ENCODE assay signal across 11 cellular contexts in genomic region chr15:74780523-74780982, GRCh38. TPM values are rescaled to one million over a fixed set of nuclear protein-coding genes. Genes with fewer than 3 reads are reported as not detected.
A peak's percentile ranks its signal among the peaks of the same experiment; 100 is the strongest.
DNase-seq lines count a peak whose midpoint lies in the region; ATAC-seq, FAIRE-seq and TF ChIP-seq lines count a peak whose summit lies in the region.
"Had no signal": no experiment of that assay in that cellular context is flagged by ENCODE, and none has a peak within 500 bp of the region (broad histone marks: within the 10 kb centered on the region; RNA-seq: fewer than 3 reads in every experiment).

No MANE protein-coding gene starts in this region.

- intact Hi-C loops in A673 (cut with micrococcal nuclease; ENCODE audit: unreplicated experiment): no loop called here

- no peak for TF ChIP-seq POLR2A in GM12891 (IDR thresholded peaks at IDR 0.05; ENCODE audit: low read depth, low read length)

- peaks cover 48% of the 10 kb centered on the region for H3K4me1 Mint-ChIP-seq in activated T-helper 17 cell treated with anti-CD3 and anti-CD28 coated beads, Interleukin-2, amount 50 U/mL, for 72 hours
- peaks cover 50% of the 10 kb centered on the region for H3K4me1 Mint-ChIP-seq in mesothelial cell of epicardium

- TF ChIP-seq CTCF in A673 (conservative IDR thresholded peaks at IDR 0.05; ENCODE audit: low read depth, low read length): no peak
- no peak for TF ChIP-seq CTCF in mesothelial cell of epicardium (IDR thresholded peaks at IDR 0.05; ENCODE audit: unreplicated experiment)
- TF ChIP-seq CTCF in GM13977 (IDR thresholded peaks at IDR 0.05; ENCODE audit: extremely low read depth, insufficient read depth, missing control alignments): no peak

- in situ Hi-C loops in GM13977 (cut with MboI; ENCODE audit: low pct_unique_long_range_greater_than_20kb, low sequenced_read_pairs, unreplicated experiment): no loop called here

- no peak for DNase-seq in A673 (ENCODE audit: low spot score)
- no peak for DNase-seq in GM12891 (ENCODE audit: insufficient read length, low spot score)
- DNase-seq in mesothelial cell of epicardium (ENCODE audit: low spot score in 2 of 2, unreplicated experiment in 2 of 2): no peak
- no peak for DNase-seq in GM13977 (ENCODE audit: low spot score)
- no peak for DNase-seq in HT-29 (ENCODE audit: low spot score)
- DNase-seq: heart left ventricle, ovary, PC-9 had no signal

- H3K27ac ChIP-seq in A673 (ENCODE audit: low read depth, low read length, poor library complexity, severe bottlenecking): peak overlapping the region; percentile 78
- H3K27ac ChIP-seq: ovary, PC-9 had no signal

- H3K36me3 Mint-ChIP-seq in activated T-helper 17 cell treated with anti-CD3 and anti-CD28 coated beads, Interleukin-2, amount 50 U/mL, for 72 hours (ENCODE audit: low read depth): peaks cover 37% of the 10 kb centered on the region
- H3K36me3 Mint-ChIP-seq in mesothelial cell of epicardium: no peaks in the 10 kb centered on the region

- H3K9me3 ChIP-seq in A673 (ENCODE audit: low read depth, low read length, poor library complexity, severe bottlenecking): no peaks in the 10 kb centered on the region
- H3K9me3 ChIP-seq: heart left ventricle, ovary had no signal

- H3K9me3 Mint-ChIP-seq in activated T-helper 17 cell treated with anti-CD3 and anti-CD28 coated beads, Interleukin-2, amount 50 U/mL, for 72 hours: no peaks in the 10 kb centered on the region
- H3K9me3 Mint-ChIP-seq in mesothelial cell of epicardium: no peaks in the 10 kb centered on the region

- H3K27ac Mint-ChIP-seq in activated T-helper 17 cell treated with anti-CD3 and anti-CD28 coated beads, Interleukin-2, amount 50 U/mL, for 72 hours: peak overlapping the region; percentile 99
- no peak overlapping the region for H3K27ac Mint-ChIP-seq in mesothelial cell of epicardium

- ATAC-seq in activated T-helper 17 cell treated with anti-CD3 and anti-CD28 coated beads, Interleukin-2, amount 50 U/mL, for 72 hours (replicated peaks): no peak
- ATAC-seq in HG03159 (IDR thresholded peaks at IDR 0.05; ENCODE audit: unreplicated experiment) (no peak), HG02623 (IDR thresholded peaks at IDR 0.05; ENCODE audit: unreplicated experiment) (no peak)
- ATAC-seq: heart left ventricle had no signal

- POLR2A ChIA-PET in A673 (lab: Charles Lee; ENCODE audit: low non-redundant PET): interaction anchor here (0.7 kb wide), 1 partner anchor 114 kb away, joined by 3 read pairs; no protein-coding TSS in a partner anchor

- peak; percentile 67 for FAIRE-seq in GM12891 (lab: Jason Lieb, UNC)

- peaks cover 58% of the 10 kb centered on the region for H3K4me1 ChIP-seq in A673 (ENCODE audit: insufficient read depth, low read length, poor library complexity, severe bottlenecking)

- no peak overlapping the region for H3K4me3 ChIP-seq in A673 (ENCODE audit: low read depth, low read length, poor library complexity, severe bottlenecking)
- H3K4me3 ChIP-seq: PC-9 had no signal

- H3K27me3 ChIP-seq in A673 (replicated peaks; ENCODE audit: insufficient read depth, low read depth, low read length, poor library complexity): no peaks in the 10 kb centered on the region
- H3K27me3 ChIP-seq: heart left ventricle, ovary had no signal

- H3K36me3 ChIP-seq in A673 (ENCODE audit: insufficient read depth, low read length, poor library complexity, severe bottlenecking): no peaks in the 10 kb centered on the region
- H3K36me3 ChIP-seq: ovary had no signal

- no TSS peak for BruUV-seq in A673 (replicated peaks; lab: Mats Ljungman, UMichigan)

- H3K4me3 Mint-ChIP-seq in activated T-helper 17 cell treated with anti-CD3 and anti-CD28 coated beads, Interleukin-2, amount 50 U/mL, for 72 hours: peak overlapping the region; percentile 82
- peak overlapping the region; percentile 76 for H3K4me3 Mint-ChIP-seq in mesothelial cell of epicardium

- H3K27me3 Mint-ChIP-seq in activated T-helper 17 cell treated with anti-CD3 and anti-CD28 coated beads, Interleukin-2, amount 50 U/mL, for 72 hours: no peaks in the 10 kb centered on the region
- peaks cover 2% of the 10 kb centered on the region for H3K27me3 Mint-ChIP-seq in mesothelial cell of epicardium (ENCODE audit: low read depth)

- CTCF ChIA-PET in A673 (lab: Charles Lee): interaction anchor here (0.7 to 2.0 kb wide), 4 partner anchors 10 to 155 kb away, joined by 3 to 11 read pairs (median 3); no protein-coding TSS in a partner anchor

TF ChIP-seq in GM12891, 5 proteins besides CTCF, POLR2A, EP300 and RAD21:
- TF ChIP-seq SPI1 (IDR thresholded peaks at IDR 0.05; ENCODE audit: low read depth, low read length) (peak; percentile 58), TAF1 (IDR thresholded peaks at IDR 0.05; ENCODE audit: low read depth, low read length) (no peak), PAX5 (IDR thresholded peaks at IDR 0.05; ENCODE audit: insufficient read depth, low read length, severe bottlenecking) (no peak), POU2F2 (IDR thresholded peaks at IDR 0.05; ENCODE audit: low read depth, low read length) (no peak)

RNA-seq across cellular contexts. Expression of gene CSK, which starts 1.3 kb away (rescaled TPM):
- 90.8 and 103 TPM in 2 replicates for total RNA-seq in A673 (2021)
- polyA plus RNA-seq in GM12891 (2012; ENCODE audit: low read depth, missing spikeins): 116 TPM
- total RNA-seq in activated T-helper 17 cell treated with anti-CD3 and anti-CD28 coated beads, Interleukin-2, amount 50 U/mL, for 72 hours: 100 to 1,000 TPM; 176 to 316 TPM
- total RNA-seq in mesothelial cell of epicardium: 57.0 to 59.0 TPM (median 58.1 TPM) in 3 replicates
- 54.7 and 60.2 TPM in 2 replicates for total RNA-seq in HT-29 (2014; rRNA removed; shearing (Covaris generic))

RNA-seq across cellular contexts. Expression of gene CYP1A2, which starts 31.9 kb away (rescaled TPM):
- total RNA-seq in A673 (2021) (not detected in 2 replicates), mesothelial cell of epicardium (0.09 TPM in 1 of 3 replicates, not detected in the others)
- polyA plus RNA-seq in GM12891 (2012; ENCODE audit: low read depth, missing spikeins): not detected
- not detected for total RNA-seq in activated T-helper 17 cell treated with anti-CD3 and anti-CD28 coated beads, Interleukin-2, amount 50 U/mL, for 72 hours
- not detected in 2 replicates for total RNA-seq in HT-29 (2014; rRNA removed; shearing (Covaris generic))
- total RNA-seq: heart left ventricle, PC-9 had no signal
- polyA plus RNA-seq: heart left ventricle, ovary had no signal

RNA-seq across cellular contexts. Expression of gene LMAN1L, which starts 32.1 kb away (rescaled TPM):
- total RNA-seq in A673 (2021): 0.80 TPM in 1 of 2 replicates, not detected in the other
- 0.28 TPM for polyA plus RNA-seq in GM12891 (2012; ENCODE audit: low read depth, missing spikeins)
- total RNA-seq in activated T-helper 17 cell treated with anti-CD3 and anti-CD28 coated beads, Interleukin-2, amount 50 U/mL, for 72 hours: 1 to 10 TPM in 1 of 2 donors, under 1 TPM in 1; 0.82 to 1.6 TPM
- total RNA-seq in mesothelial cell of epicardium: 0.16 to 0.65 TPM (median 0.35 TPM) in 3 replicates
- not detected in 2 replicates for total RNA-seq in HT-29 (2014; rRNA removed; shearing (Covaris generic))
- total RNA-seq: ovary, PC-9 had no signal
- polyA plus RNA-seq: ovary had no signal

RNA-seq across cellular contexts. Expression of gene CPLX3, which starts 45.9 kb away (rescaled TPM):
- total RNA-seq in A673 (2021): 0.17 and 0.28 TPM in 2 replicates
- polyA plus RNA-seq in GM12891 (2012; ENCODE audit: low read depth, missing spikeins): 0.15 TPM
- total RNA-seq in activated T-helper 17 cell treated with anti-CD3 and anti-CD28 coated beads, Interleukin-2, amount 50 U/mL, for 72 hours: under 1 TPM; 0.15 to 0.19 TPM
- 0.14 TPM in 1 of 3 replicates, not detected in the others for total RNA-seq in mesothelial cell of epicardium
- total RNA-seq in HT-29 (2014; rRNA removed; shearing (Covaris generic)): 0.13 and 0.25 TPM in 2 replicates
- total RNA-seq: ovary, PC-9 had no signal
- polyA plus RNA-seq: ovary had no signal

RNA-seq across cellular contexts. Expression of gene CYP1A1, which starts 55.2 kb away (rescaled TPM):
- total RNA-seq in A673 (2021) (0.33 and 0.62 TPM in 2 replicates), mesothelial cell of epicardium (0.20 to 0.27 TPM in 2 of 3 replicates, not detected in the other)
- 1.1 TPM for polyA plus RNA-seq in GM12891 (2012; ENCODE audit: low read depth, missing spikeins)
- 10 to 100 TPM in 1 of 2 donors, 1 to 10 TPM in 1; 3.3 to 11.4 TPM for total RNA-seq in activated T-helper 17 cell treated with anti-CD3 and anti-CD28 coated beads, Interleukin-2, amount 50 U/mL, for 72 hours
- total RNA-seq in HT-29 (2014; rRNA removed; shearing (Covaris generic)): 0.10 and 2.0 TPM in 2 replicates
